ENCODE assay signal across 8 cellular contexts in the genomic region with DNA sequence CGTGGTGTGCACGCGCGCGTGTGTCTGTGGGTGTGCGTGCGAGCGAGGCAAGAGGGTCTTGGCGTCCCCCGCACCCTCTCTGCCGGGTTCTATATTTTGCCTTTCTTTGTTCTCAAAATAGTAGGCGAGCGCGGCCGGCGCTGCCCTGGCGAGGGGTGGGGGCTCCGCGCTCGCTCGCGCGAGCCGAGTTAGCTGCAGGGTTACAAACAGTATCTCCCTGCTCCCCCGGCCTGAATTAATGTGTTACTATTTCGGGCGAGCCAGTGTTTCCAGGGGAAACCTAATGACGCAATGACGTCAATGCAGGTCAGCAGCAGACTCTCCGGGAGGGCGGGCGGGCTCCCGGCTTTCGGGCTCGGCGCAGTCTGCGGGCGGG.
DNase-seq lines count a peak whose midpoint lies in the region; ATAC-seq, FAIRE-seq and TF ChIP-seq lines count a peak whose summit lies in the region.

No MANE protein-coding gene starts in this region.

- no peak overlapping the region for H3K18ac ChIP-seq in IMR-90 (ENCODE audit: low read depth, low read length)

- H2BK120ac ChIP-seq in IMR-90 (ENCODE audit: low read depth, low read length) = no peak overlapping the region

- peak; percentile 51 to 61 for DNase-seq in Caco-2
- DNase-seq in IMR-90 = peak; percentile 75
- DNase-seq in SK-N-DZ (ENCODE audit: low spot score) = peak; percentile 36
- peak; percentile 61 for DNase-seq in urothelium cell line (ENCODE audit: low spot score)
- no peak for DNase-seq in ureter (ENCODE audit: low spot score)
- no peak for DNase-seq in SKM-1 (lab: John Stamatoyannopoulos, UW; ENCODE audit: unreplicated experiment)

- no peak overlapping the region for H4K8ac ChIP-seq in IMR-90 (ENCODE audit: low read depth in 2 of 2, low read length in 2 of 2)

- intact Hi-C loops in Caco-2 (cut with micrococcal nuclease; ENCODE audit: unreplicated experiment) (loop anchor here (1.0 to 5.0 kb wide), 2 partner anchors 30 to 235 kb away; no protein-coding TSS in a partner anchor), IMR-90 (cut with micrococcal nuclease) (no loop called here)

- H3K4me1 ChIP-seq in Caco-2 (peaks cover 21% of the 10 kb centered on the region), IMR-90 (ENCODE audit: control insufficient read depth, insufficient read depth, low read length) (peaks cover 10% of the 10 kb centered on the region), endocrine pancreas (ENCODE audit: control insufficient read depth, insufficient read depth, low read length) (no peaks in the 10 kb centered on the region), muscle layer of colon (ENCODE audit: insufficient read depth, low read length) (peaks cover 12% of the 10 kb centered on the region)

- H4K5ac ChIP-seq in IMR-90 (ENCODE audit: low read depth, low read length) = no peak overlapping the region

- peaks cover 9% of the 10 kb centered on the region for H4K20me1 ChIP-seq in IMR-90 (ENCODE audit: insufficient read depth, low read length)

- ATAC-seq in IMR-90 (ENCODE audit: low read depth) = peak; percentile 40; the same call in 1 of the 2 replicates

- no peak for TF ChIP-seq RAD21 in IMR-90 (IDR thresholded peaks at IDR 0.05; ENCODE audit: low read length)

- H3K4me1 Mint-ChIP-seq in Caco-2 (ENCODE audit: low read depth, unreplicated experiment) = no peaks in the 10 kb centered on the region

- no peak overlapping the region for H2BK5ac ChIP-seq in IMR-90 (ENCODE audit: low read depth, low read length, poor library complexity, severe bottlenecking)

- H3K27ac ChIP-seq in IMR-90 (ENCODE audit: insufficient read depth, low read length) (no peak overlapping the region), muscle layer of colon (ENCODE audit: low read depth, low read length) (no peak overlapping the region)

- no peak overlapping the region for H3K27ac Mint-ChIP-seq in Caco-2 (ENCODE audit: unreplicated experiment)

- dilution Hi-C loops in IMR-90 (cut with HindIII; ENCODE audit: low sequenced_read_pairs, unreplicated experiment) = no loop called here

- no peak overlapping the region for H4K91ac ChIP-seq in IMR-90 (ENCODE audit: insufficient read depth, low read depth, low read length)

- H3K36me3 ChIP-seq in Caco-2 (ENCODE audit: control insufficient read depth, insufficient read depth, low read length) = no peaks in the 10 kb centered on the region
- no peaks in the 10 kb centered on the region for H3K36me3 ChIP-seq in IMR-90 (ENCODE audit: control insufficient read depth, insufficient read depth, low read length)
- H3K36me3 ChIP-seq in endocrine pancreas (ENCODE audit: control insufficient read depth, insufficient read depth, low read length) = no peaks in the 10 kb centered on the region
- no peaks in the 10 kb centered on the region for H3K36me3 ChIP-seq in muscle layer of colon (ENCODE audit: insufficient read depth, low read length)

- FAIRE-seq in urothelium cell line (lab: Jason Lieb, UNC) = no peak

- no peaks in the 10 kb centered on the region for H3K79me1 ChIP-seq in IMR-90 (ENCODE audit: low read depth in 1 of 2, low read length in 2 of 2)

- peak overlapping the region; percentile 86 for H3K4me2 ChIP-seq in IMR-90 (ENCODE audit: low read depth, low read length)

- H2AFZ ChIP-seq in IMR-90 (replicated peaks; ENCODE audit: low read length, poor library complexity) = peak overlapping the region; percentile 79

- no peaks in the 10 kb centered on the region for H3K36me3 Mint-ChIP-seq in Caco-2 (ENCODE audit: insufficient read depth, unreplicated experiment)

- TF ChIP-seq POLR2A in IMR-90 (IDR thresholded peaks at IDR 0.05; ENCODE audit: low read depth, low read length) = no peak

- peaks cover 10% of the 10 kb centered on the region for H3K9me1 ChIP-seq in IMR-90 (ENCODE audit: insufficient read depth, low read length)

- CTCF ChIA-PET in Caco-2 (lab: Charles Lee) = no interaction called here
- CTCF ChIA-PET in IMR-90 (lab: Yijun Ruan, JAX) = no interaction called here

- BruUV-seq in Caco-2 (replicated peaks; lab: Mats Ljungman, UMichigan) (no TSS peak), IMR-90 (replicated peaks; lab: Mats Ljungman, UMichigan) (no TSS peak)

- H3K27me3 ChIP-seq in Caco-2 (replicated peaks; ENCODE audit: control insufficient read depth, insufficient read depth, low read length) = peaks cover 3% of the 10 kb centered on the region
- H3K27me3 ChIP-seq in IMR-90 (ENCODE audit: control insufficient read depth, insufficient read depth, low read length) = peaks cover 56% of the 10 kb centered on the region
- H3K27me3 ChIP-seq in endocrine pancreas (ENCODE audit: control insufficient read depth, insufficient read depth, low read length) = no peaks in the 10 kb centered on the region
- peaks cover 35 to 67% of the 10 kb centered on the region in 2 donors for H3K27me3 ChIP-seq in muscle layer of colon (ENCODE audit: control insufficient read depth in 1 of 2, insufficient read depth in 2 of 2, low read length in 2 of 2)

- peaks cover 23% of the 10 kb centered on the region for H3K27me3 Mint-ChIP-seq in Caco-2 (ENCODE audit: insufficient read depth, unreplicated experiment)

- H2AK9ac ChIP-seq in IMR-90 (replicated peaks; ENCODE audit: low read depth, low read length, poor library complexity) = no peak overlapping the region

- H3K9ac ChIP-seq in IMR-90 (ENCODE audit: low read depth, low read length) (no peak overlapping the region), endocrine pancreas (ENCODE audit: control insufficient read depth, insufficient read depth, low read length) (peak overlapping the region; percentile 71), muscle layer of colon (ENCODE audit: low read length) (no peak overlapping the region)

- H3K4ac ChIP-seq in IMR-90 (ENCODE audit: low read depth, low read length) = no peak overlapping the region

- H3K14ac ChIP-seq in IMR-90 (replicated peaks; ENCODE audit: low read depth, low read length) = no peak overlapping the region

- no peak overlapping the region for H3K23ac ChIP-seq in IMR-90 (ENCODE audit: low read depth, low read length)

- no peak overlapping the region for H2AK5ac ChIP-seq in IMR-90 (ENCODE audit: low read depth, low read length)

- no peak overlapping the region for H3K56ac ChIP-seq in IMR-90 (ENCODE audit: extremely low read depth, insufficient read depth, low read length)

- WGBS in IMR-90 (ENCODE audit: extremely low coverage in 2 of 2, insufficient read length in 1 of 2), 2 experiments = 3% methylated on average over 11 of the region's 38 CpGs; no CpG with 5 or more reads in 1 of the 2 experiments

- no peak for TF ChIP-seq CTCF in Caco-2 (IDR thresholded peaks at IDR 0.05; ENCODE audit: insufficient read depth in 1 of 2, low read depth in 1 of 2, low read length in 1 of 2, severe bottlenecking in 1 of 2, unreplicated experiment in 1 of 2)
- TF ChIP-seq CTCF in IMR-90 (conservative IDR thresholded peaks at IDR 0.05; ENCODE audit: low read depth, low read length) = no peak

- POLR2A ChIA-PET in Caco-2 (lab: Charles Lee) = interaction anchor here (0.6 kb wide), 1 partner anchor 33 kb away, joined by 10 read pairs; no protein-coding TSS in a partner anchor
- POLR2A ChIA-PET in IMR-90 (lab: Charles Lee; ENCODE audit: unreplicated experiment) = no interaction called here

- H3K9me3 Mint-ChIP-seq in Caco-2 (ENCODE audit: unreplicated experiment) = peaks cover 7% of the 10 kb centered on the region

- peak overlapping the region; percentile 73 for H3K4me3 Mint-ChIP-seq in Caco-2 (ENCODE audit: unreplicated experiment)

- no peak overlapping the region for H2BK15ac ChIP-seq in IMR-90 (ENCODE audit: low read depth, low read length)

- H2BK20ac ChIP-seq in IMR-90 (ENCODE audit: low read depth, low read length) = no peak overlapping the region

- H3K4me3 ChIP-seq in Caco-2 (ENCODE audit: low read depth, low read length) (peak overlapping the region; percentile 52), IMR-90 (ENCODE audit: insufficient read depth, low read depth, low read length) (peak overlapping the region; percentile 34), endocrine pancreas (ENCODE audit: control insufficient read depth, insufficient read depth, low read length) (no peak overlapping the region), muscle layer of colon (ENCODE audit: low read depth in 1 of 2, low read length in 2 of 2) (peak overlapping the region; percentile 32 to 58)

- in situ Hi-C loops in IMR-90 (cut with MboI; ENCODE audit: low sequenced_read_pairs) = no loop called here

- no peaks in the 10 kb centered on the region for H3K9me3 ChIP-seq in Caco-2
- H3K9me3 ChIP-seq in IMR-90 (ENCODE audit: control insufficient read depth, insufficient read depth, low read length) = no peaks in the 10 kb centered on the region
- H3K9me3 ChIP-seq in endocrine pancreas (ENCODE audit: control insufficient read depth, low read length) = no peaks in the 10 kb centered on the region
- no peaks in the 10 kb centered on the region for H3K9me3 ChIP-seq in muscle layer of colon (ENCODE audit: low read length)

TF ChIP-seq in IMR-90, 13 proteins besides CTCF, POLR2A, EP300 and RAD21:
- TF ChIP-seq CEBPB (IDR thresholded peaks at IDR 0.05; ENCODE audit: low read depth, low read length) (peak; percentile 76), BHLHE40 (IDR thresholded peaks at IDR 0.05; ENCODE audit: low read depth, low read length) (no peak)

Comparison
In these comparisons a context has a peak if more than half of its experiments do, and no peak if none do; other contexts are left out.
1. DNase-seq: peak in Caco-2 (2 of 2), IMR-90 (single experiment), SK-N-DZ (single experiment) and urothelium cell line (single experiment); none in ureter (single experiment) and SKM-1 (single experiment).